8 cellular contexts compared by ENCODE assay signal in genomic region chr20:32672982-32673727, GRCh38. TPM values are rescaled to one million over a fixed set of nuclear protein-coding genes. Genes with fewer than 3 reads are reported as not detected.
A peak's percentile ranks its signal among the peaks of the same experiment; 100 is the strongest.
DNase-seq lines count a peak whose midpoint lies in the region; TF ChIP-seq lines count a peak whose summit lies in the region.

No MANE protein-coding gene starts in this region.

- peak overlapping the region; percentile 95 for H3K4me2 ChIP-seq in KMS-11

- no peaks in the 10 kb centered on the region for H3K27me3 ChIP-seq in KMS-11 (ENCODE audit: insufficient read depth, low read depth)

- DNase-seq in CD14-positive monocyte (ENCODE audit: low spot score) (no peak), GM19240 (ENCODE audit: insufficient read length, low spot score) (peak; percentile 67), neural crest cell (ENCODE audit: low read depth, low spot score) (no peak), kidney tubule cell (ENCODE audit: low spot score) (no peak), dermis blood vessel endothelial cell (no peak)
- peak; percentile 78 for DNase-seq in activated CD8-positive, alpha-beta memory T cell treated with anti-CD3 and anti-CD28 coated beads, Interleukin-2, amount 50 U/mL, for 48 hours
- no peak for DNase-seq in activated effector memory CD4-positive, alpha-beta T cell treated with anti-CD3 and anti-CD28 coated beads, Interleukin-2, amount 50 U/mL, for 16 hours

- H3K27me3 Mint-ChIP-seq in CD14-positive monocyte (ENCODE audit: low read depth in 3 of 3), result peaks cover 0 to 1% (median 0%) of the 10 kb centered on the region in 3 donors
- no peaks in the 10 kb centered on the region for H3K27me3 Mint-ChIP-seq in neural crest cell (ENCODE audit: low read depth)

- no peaks in the 10 kb centered on the region for H4K20me1 ChIP-seq in KMS-11 (ENCODE audit: insufficient read depth)

- peak overlapping the region; percentile 85 for H3K9ac ChIP-seq in KMS-11

- H3K4me1 ChIP-seq in KMS-11 (ENCODE audit: low read depth, poor library complexity, severe bottlenecking), result peaks cover 98% of the 10 kb centered on the region

- H3K36me3 Mint-ChIP-seq in CD14-positive monocyte, result no peaks in the 10 kb centered on the region
- no peaks in the 10 kb centered on the region for H3K36me3 Mint-ChIP-seq in neural crest cell (ENCODE audit: low read depth)

- peak overlapping the region; percentile 97 for H3K27ac ChIP-seq in KMS-11

- intact Hi-C loops in CD14-positive monocyte (cut with micrococcal nuclease), result no loop called here

- H3K79me2 ChIP-seq in KMS-11 (ENCODE audit: insufficient read depth, low read depth), result no peaks in the 10 kb centered on the region

- no peak for TF ChIP-seq CTCF in CD14-positive monocyte (IDR thresholded peaks at IDR 0.05)
- TF ChIP-seq CTCF in KMS-11 (conservative IDR thresholded peaks at IDR 0.05; ENCODE audit: low read depth, low read length), result 0 out of 2 replicates have a peak, but pooled peaks have one; percentile 18
- TF ChIP-seq CTCF in neural crest cell (conservative IDR thresholded peaks at IDR 0.05), result no peak

- H3K4me1 Mint-ChIP-seq in CD14-positive monocyte (peaks cover 39% of the 10 kb centered on the region), neural crest cell (peaks cover 20% of the 10 kb centered on the region)

- H3K4me3 ChIP-seq in KMS-11 (IDR thresholded peaks at IDR 0.05; ENCODE audit: insufficient read depth, low read depth, low read length), result no peak overlapping the region

- H3K27ac Mint-ChIP-seq in CD14-positive monocyte (peak overlapping the region; percentile 81 to 90 (median 88)), neural crest cell (ENCODE audit: unreplicated experiment) (peak overlapping the region; percentile 13)

- no peaks in the 10 kb centered on the region for H3K36me3 ChIP-seq in KMS-11 (ENCODE audit: insufficient read depth)

- H2AFZ ChIP-seq in KMS-11 (ENCODE audit: low read depth), result peak overlapping the region; percentile 35

- H3K9me3 Mint-ChIP-seq in CD14-positive monocyte (no peaks in the 10 kb centered on the region), neural crest cell (no peaks in the 10 kb centered on the region)

- peak overlapping the region; percentile 64 to 76 for H3K4me3 Mint-ChIP-seq in CD14-positive monocyte
- H3K4me3 Mint-ChIP-seq in neural crest cell, result no peak overlapping the region

RNA-seq across cellular contexts. Expression of gene C20orf203, which starts 0.6 kb away (rescaled TPM):
- not detected for polyA plus RNA-seq in CD14-positive monocyte
- total RNA-seq in neural crest cell, result 0.26 TPM in 1 of 2 replicates, not detected in the other
- total RNA-seq in dermis blood vessel endothelial cell, result not detected in 2 replicates

Comparison
In these comparisons a context has a peak if more than half of its experiments do, and no peak if none do; other contexts are left out.
1. DNase-seq: peak in GM19240 (single experiment) and activated CD8-positive, alpha-beta memory T cell treated with anti-CD3 and anti-CD28 coated beads, Interleukin-2, amount 50 U/mL, for 48 hours (single experiment); none in CD14-positive monocyte (single experiment), neural crest cell (single experiment), kidney tubule cell (single experiment), dermis blood vessel endothelial cell (single experiment) and activated effector memory CD4-positive, alpha-beta T cell treated with anti-CD3 and anti-CD28 coated beads, Interleukin-2, amount 50 U/mL, for 16 hours (single experiment).